8 cellular contexts compared by ENCODE assay signal in the genomic region with DNA sequence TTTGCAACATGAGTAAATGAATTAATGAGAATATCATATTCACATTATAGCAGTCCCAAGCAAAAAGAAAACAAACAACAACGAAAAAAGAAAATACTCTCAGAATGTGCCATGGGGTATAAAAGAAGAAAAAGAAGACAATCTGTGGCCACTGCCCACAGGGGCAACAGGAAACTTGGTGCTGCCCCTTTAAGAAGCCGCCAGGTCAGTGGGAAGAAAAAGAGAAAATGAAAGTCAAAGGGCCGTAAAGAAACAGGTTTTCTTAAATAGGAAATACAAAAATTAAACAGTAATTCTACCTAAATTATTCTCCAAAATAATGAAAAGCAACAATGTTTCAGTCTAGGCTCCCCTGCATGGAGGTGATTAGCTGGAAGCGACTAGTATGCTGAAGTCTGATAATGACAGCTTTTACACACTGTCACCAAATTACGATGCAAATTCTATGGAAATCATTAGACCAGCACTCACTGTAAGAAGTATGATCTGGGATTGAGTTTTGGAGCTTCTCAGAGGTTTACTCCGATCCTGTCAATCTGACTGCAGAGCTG. TPM values are rescaled to one million over a fixed set of nuclear protein-coding genes. Genes with fewer than 3 reads are reported as not detected.
A peak's percentile ranks its signal among the peaks of the same experiment; 100 is the strongest.
DNase-seq lines count a peak whose midpoint lies in the region; ATAC-seq and TF ChIP-seq lines count a peak whose summit lies in the region.

No MANE protein-coding gene starts in this region.

- TF ChIP-seq CTCF in PC-9 (conservative IDR thresholded peaks at IDR 0.05) (no peak), fibroblast of lung (conservative IDR thresholded peaks at IDR 0.05 in 1 of 2, IDR thresholded peaks at IDR 0.05 in 1 of 2; ENCODE audit: low read depth in 1 of 2, low read length in 2 of 2) (no peak)

- intact Hi-C loops in PC-9 (cut with micrococcal nuclease; ENCODE audit: unreplicated experiment) = no loop called here

- no peaks in the 10 kb centered on the region for H3K36me3 ChIP-seq in PC-9 (ENCODE audit: low read depth)
- no peaks in the 10 kb centered on the region for H3K36me3 ChIP-seq in fibroblast of lung (ENCODE audit: control insufficient read depth, insufficient read depth, low read length)
- no peaks in the 10 kb centered on the region for H3K36me3 ChIP-seq in stomach smooth muscle (ENCODE audit: control insufficient read depth in 2 of 2, insufficient read depth in 2 of 2, low read length in 2 of 2)

- no peaks in the 10 kb centered on the region for H3K9me3 ChIP-seq in PC-9 (ENCODE audit: insufficient read depth, low read depth)
- H3K9me3 ChIP-seq in fibroblast of lung (ENCODE audit: control insufficient read depth, insufficient read depth, low read depth, low read length) = no peaks in the 10 kb centered on the region
- H3K9me3 ChIP-seq in stomach smooth muscle (ENCODE audit: control insufficient read depth in 2 of 2, low read length in 2 of 2) = no peaks in the 10 kb centered on the region

- H3K4me1 ChIP-seq in PC-9 (replicated peaks; ENCODE audit: insufficient read depth) (peaks cover 16% of the 10 kb centered on the region), fibroblast of lung (ENCODE audit: control insufficient read depth, extremely low read depth, insufficient read depth, low read length) (peaks cover 2% of the 10 kb centered on the region), stomach smooth muscle (ENCODE audit: control insufficient read depth, insufficient read depth, low read length) (no peaks in the 10 kb centered on the region)

- no peaks in the 10 kb centered on the region; the same call in 1 of the 2 replicates for H3F3A ChIP-seq in PC-9 (ENCODE audit: insufficient read depth, low read depth)

- CTCF ChIA-PET in PC-9 (lab: Charles Lee) = interaction anchor here (0.9 kb wide), 1 partner anchor 13 kb away, joined by 3 read pairs; no protein-coding TSS in a partner anchor

- BruUV-seq in PC-9 (replicated peaks; lab: Mats Ljungman, UMichigan) = no TSS peak

- peak overlapping the region; percentile 0 for H3K9ac ChIP-seq in fibroblast of lung (ENCODE audit: insufficient read depth, low read length)
- H3K9ac ChIP-seq in stomach smooth muscle (ENCODE audit: low read length in 2 of 2) = peak overlapping the region; percentile 25 to 55

- ATAC-seq in GM19395 (IDR thresholded peaks at IDR 0.05; ENCODE audit: unreplicated experiment) (peak; percentile 62), HG02571 (IDR thresholded peaks at IDR 0.05; ENCODE audit: unreplicated experiment) (no peak), HG02763 (IDR thresholded peaks at IDR 0.05; ENCODE audit: unreplicated experiment) (no peak)

- H3K4me2 ChIP-seq in PC-9 = peak overlapping the region; percentile 19; the same call in 1 of the 2 replicates
- H3K4me2 ChIP-seq in fibroblast of lung (ENCODE audit: extremely low read depth, insufficient read depth, low read length) = peak overlapping the region; percentile 61

- DNase-seq in AML-193 (lab: John Stamatoyannopoulos, UW) (peak; percentile 45 to 54), PC-9 (no peak), fibroblast of lung (ENCODE audit: low read depth in 2 of 2) (no peak)
- DNase-seq in stimulated activated CD4-positive, alpha-beta T cell treated with anti-CD3 and anti-CD28 coated beads, Interleukin-4, amount 100 ng/mL, for 1 hour = no peak

- H3K79me2 ChIP-seq in PC-9 (ENCODE audit: low read depth) (0 out of 2 replicates have a peak, but pooled peaks cover 18% of the 10 kb centered on the region), fibroblast of lung (ENCODE audit: control insufficient read depth, insufficient read depth, low read length) (no peaks in the 10 kb centered on the region)

- H4K20me1 ChIP-seq in PC-9 (ENCODE audit: insufficient read depth) = no peaks in the 10 kb centered on the region; the same call in 1 of the 2 replicates
- no peaks in the 10 kb centered on the region for H4K20me1 ChIP-seq in fibroblast of lung (ENCODE audit: control insufficient read depth, extremely low read depth, insufficient read depth, low read length)

- POLR2A ChIA-PET in PC-9 (lab: Charles Lee; ENCODE audit: unreplicated experiment) = interaction anchor here (0.6 kb wide), 1 partner anchor 831 kb away, joined by 5 read pairs; no protein-coding TSS in a partner anchor

- H3K9me2 ChIP-seq in PC-9 (ENCODE audit: insufficient read depth) = no peaks in the 10 kb centered on the region

- no peak overlapping the region for H3K4me3 ChIP-seq in PC-9
- peak overlapping the region; percentile 17 to 75 (median 54) for H3K4me3 ChIP-seq in fibroblast of lung (replicated peaks in 1 of 4; ENCODE audit: control extremely low read depth in 1 of 4, insufficient read depth in 1 of 4, low read depth in 3 of 4, low read length in 4 of 4)
- H3K4me3 ChIP-seq in stomach smooth muscle (ENCODE audit: low read length in 2 of 2) = peak overlapping the region in 1 of 2 donors; percentile 47

- no peaks in the 10 kb centered on the region for H3K27me3 ChIP-seq in PC-9 (ENCODE audit: insufficient read depth, low read depth)
- H3K27me3 ChIP-seq in fibroblast of lung (ENCODE audit: control insufficient read depth, insufficient read depth, low read length) = no peaks in the 10 kb centered on the region
- no peaks in the 10 kb centered on the region for H3K27me3 ChIP-seq in stomach smooth muscle (ENCODE audit: control insufficient read depth in 1 of 2, insufficient read depth in 2 of 2, low read length in 2 of 2)

- H3K27ac ChIP-seq in PC-9 (no peak overlapping the region), fibroblast of lung (ENCODE audit: insufficient read depth, low read length) (peak overlapping the region; percentile 60), stomach smooth muscle (ENCODE audit: low read length) (no peak overlapping the region)

- H2AFZ ChIP-seq in PC-9 (no peak overlapping the region), fibroblast of lung (ENCODE audit: low read length) (peak overlapping the region; percentile 75)

RNA-seq across cellular contexts. Expression of gene GMDS, which starts 23.6 kb away (rescaled TPM):
- total RNA-seq in PC-9 (2021) (30.1 and 38.3 TPM in 2 replicates), fibroblast of lung (8.5 and 12.7 TPM in 2 replicates)
- 34.5 and 40.4 TPM in 2 replicates for polyA plus RNA-seq in fibroblast of lung
- 23.4 and 23.5 TPM in 2 replicates for polyA plus RNA-seq in fibroblast of lung (2012)
- polyA minus RNA-seq in fibroblast of lung (ENCODE audit: low replicate concordance) = 2.7 and 3.3 TPM in 2 replicates

Comparison
In these comparisons a context has a peak if more than half of its experiments do, and no peak if none do; other contexts are left out.
1. DNase-seq: peak in AML-193 (2 of 2); none in PC-9 (0 of 2), fibroblast of lung (0 of 2) and stimulated activated CD4-positive, alpha-beta T cell treated with anti-CD3 and anti-CD28 coated beads, Interleukin-4, amount 100 ng/mL, for 1 hour (single experiment).